1 cellular context compared by ENCODE assay signal in genomic region chr17:35578929-35579448, GRCh38.
TF ChIP-seq lines count a peak whose summit lies in the region.

No MANE protein-coding gene starts in this region.

TF ChIP-seq in endothelial cell of umbilical vein, 7 proteins besides CTCF, POLR2A, EP300 and RAD21 (continued from another document):
- no peak for TF ChIP-seq EZH2 (IDR thresholded peaks at IDR 0.05; ENCODE audit: borderline replicate concordance, low read depth, low read length, severe bottlenecking)
- no peak for TF ChIP-seq POLR2AphosphoS5 (IDR thresholded peaks at IDR 0.05; ENCODE audit: insufficient read depth, low read depth, low read length)
- no peak for TF ChIP-seq MYC (IDR thresholded peaks at IDR 0.05; ENCODE audit: low read depth, low read length)
- TF ChIP-seq JUN (IDR thresholded peaks at IDR 0.05; ENCODE audit: borderline replicate concordance, insufficient read depth, insufficient read length, low read depth) = no peak
TF ChIP-seq in endothelial cell of umbilical vein: peak in this region for 0.
